Comparison of ENCODE assay signal across 16 cellular contexts in genomic region chr6:677919-678318, GRCh38. TPM values are rescaled to one million over a fixed set of nuclear protein-coding genes. Genes with fewer than 3 reads are reported as not detected.
DNase-seq lines count a peak whose midpoint lies in the region; ATAC-seq, FAIRE-seq and TF ChIP-seq lines count a peak whose summit lies in the region.
"Had no signal": no experiment of that assay in that cellular context is flagged by ENCODE, and none has a peak within 500 bp of the region (broad histone marks: within the 10 kb centered on the region; RNA-seq: fewer than 3 reads in every experiment).

No MANE protein-coding gene starts in this region.

- no peak for FAIRE-seq in kidney (lab: Jason Lieb, UNC)
- FAIRE-seq: GM19239 had no signal

- no peak overlapping the region for H2BK12ac ChIP-seq in mesenchymal stem cell (ENCODE audit: low read length in 2 of 2)

- peak overlapping the region in 1 of 2 experiments; percentile 13 for H3K18ac ChIP-seq in mesenchymal stem cell (ENCODE audit: low read depth in 1 of 2, low read length in 2 of 2)

- H3K4me3 Mint-ChIP-seq in activated CD4-positive, alpha-beta T cell treated with anti-CD3 and anti-CD28 coated beads, Interleukin-2, amount 10 ng/mL, durations not matched to agents 24 days and 14 days: no peak overlapping the region
- H3K4me3 Mint-ChIP-seq in activated CD4-positive, alpha-beta T cell treated with anti-CD3 and anti-CD28 coated beads for 36 hours: no peak overlapping the region
- H3K4me3 Mint-ChIP-seq in chondrocyte (ENCODE audit: unreplicated experiment): no peak overlapping the region
- H3K4me3 Mint-ChIP-seq: CD14-positive monocyte; CD8-positive, alpha-beta T cell; IgD-negative memory B cell had no signal

- POLR2A ChIA-PET in activated CD4-positive, alpha-beta T cell treated with anti-CD3 and anti-CD28 coated beads for 36 hours (lab: Charles Lee): no interaction called here
- POLR2A ChIA-PET in PC-3 (lab: Charles Lee; ENCODE audit: unreplicated experiment): no interaction called here

- no peak overlapping the region for H4K91ac ChIP-seq in mesenchymal stem cell (ENCODE audit: low read length)

- H3K4me1 Mint-ChIP-seq in activated CD4-positive, alpha-beta T cell treated with anti-CD3 and anti-CD28 coated beads, Interleukin-2, amount 10 ng/mL, durations not matched to agents 24 days and 14 days: peaks cover 30% of the 10 kb centered on the region
- peaks cover 39% of the 10 kb centered on the region for H3K4me1 Mint-ChIP-seq in activated CD4-positive, alpha-beta T cell treated with anti-CD3 and anti-CD28 coated beads for 36 hours
- H3K4me1 Mint-ChIP-seq in chondrocyte (ENCODE audit: low read depth): peaks cover 59% of the 10 kb centered on the region

- no peaks in the 10 kb centered on the region for H3K9me3 Mint-ChIP-seq in activated CD4-positive, alpha-beta T cell treated with anti-CD3 and anti-CD28 coated beads, Interleukin-2, amount 10 ng/mL, durations not matched to agents 24 days and 14 days
- peaks cover 3% of the 10 kb centered on the region for H3K9me3 Mint-ChIP-seq in activated CD4-positive, alpha-beta T cell treated with anti-CD3 and anti-CD28 coated beads for 36 hours (ENCODE audit: low read depth)
- no peaks in the 10 kb centered on the region for H3K9me3 Mint-ChIP-seq in chondrocyte (ENCODE audit: low read depth)
- H3K9me3 Mint-ChIP-seq: CD8-positive, alpha-beta T cell; IgD-negative memory B cell had no signal

- peak overlapping the region; percentile 19 for H4K8ac ChIP-seq in mesenchymal stem cell (ENCODE audit: low read length)

- no peaks in the 10 kb centered on the region for H3K27me3 Mint-ChIP-seq in activated CD4-positive, alpha-beta T cell treated with anti-CD3 and anti-CD28 coated beads, Interleukin-2, amount 10 ng/mL, durations not matched to agents 24 days and 14 days
- H3K27me3 Mint-ChIP-seq in activated CD4-positive, alpha-beta T cell treated with anti-CD3 and anti-CD28 coated beads for 36 hours: no peaks in the 10 kb centered on the region
- no peaks in the 10 kb centered on the region for H3K27me3 Mint-ChIP-seq in chondrocyte (ENCODE audit: low read depth)
- H3K27me3 Mint-ChIP-seq: IgD-negative memory B cell had no signal

- no peaks in the 10 kb centered on the region for H3F3A ChIP-seq in PC-3 (ENCODE audit: low read length, unreplicated experiment)

- H2BK5ac ChIP-seq in mesenchymal stem cell (ENCODE audit: low read depth, low read length, poor library complexity, severe bottlenecking): no peak overlapping the region

- TF ChIP-seq CTCF in chondrocyte (IDR thresholded peaks at IDR 0.05) (no peak), PC-3 (conservative IDR thresholded peaks at IDR 0.05; ENCODE audit: low read depth, low read length) (no peak), kidney (IDR thresholded peaks at IDR 0.05; ENCODE audit: borderline replicate concordance, extremely low read depth, insufficient read depth) (no peak)

- H3K27ac Mint-ChIP-seq in activated CD4-positive, alpha-beta T cell treated with anti-CD3 and anti-CD28 coated beads, Interleukin-2, amount 10 ng/mL, durations not matched to agents 24 days and 14 days: no peak overlapping the region
- no peak overlapping the region for H3K27ac Mint-ChIP-seq in activated CD4-positive, alpha-beta T cell treated with anti-CD3 and anti-CD28 coated beads for 36 hours
- peak overlapping the region; percentile 37 for H3K27ac Mint-ChIP-seq in chondrocyte (ENCODE audit: unreplicated experiment)
- H3K27ac Mint-ChIP-seq: CD14-positive monocyte; CD8-positive, alpha-beta T cell; IgD-negative memory B cell had no signal

- no peak overlapping the region for H3K4ac ChIP-seq in mesenchymal stem cell (ENCODE audit: low read depth in 1 of 2, low read length in 2 of 2)

- 98% methylated on average over 4 of the region's 4 CpGs for WGBS in mesenchymal stem cell

- H3K27ac ChIP-seq in mesenchymal stem cell (ENCODE audit: low read length, poor library complexity, severe bottlenecking): no peak overlapping the region
- no peak overlapping the region for H3K27ac ChIP-seq in PC-3 (ENCODE audit: low read length)
- H3K27ac ChIP-seq in kidney (ENCODE audit: low read depth in 2 of 2, low read length in 2 of 2): no peak overlapping the region
- H3K27ac ChIP-seq: 22Rv1 had no signal

- intact Hi-C loops in activated CD4-positive, alpha-beta T cell treated with anti-CD3 and anti-CD28 coated beads, Interleukin-2, amount 10 ng/mL, durations not matched to agents 24 days and 14 days (cut with micrococcal nuclease): no loop called here
- intact Hi-C loops in activated CD4-positive, alpha-beta T cell treated with anti-CD3 and anti-CD28 coated beads for 36 hours (cut with DNase I, micrococcal nuclease): no loop called here
- intact Hi-C loops in PC-3 (cut with micrococcal nuclease) (no loop called here), kidney (cut with DNase I) (no loop called here)

- H2AFZ ChIP-seq in mesenchymal stem cell (ENCODE audit: low read depth, low read length) (no peak overlapping the region), PC-3 (ENCODE audit: low read length) (no peak overlapping the region)

- no peak for ATAC-seq in activated CD4-positive, alpha-beta T cell treated with anti-CD3 and anti-CD28 coated beads for 36 hours
- ATAC-seq in PC-3: no peak
- ATAC-seq: CD8-positive, alpha-beta T cell had no signal

- peaks cover 80% of the 10 kb centered on the region for H3K79me2 ChIP-seq in PC-3 (ENCODE audit: low read length)

- H3K9ac ChIP-seq in mesenchymal stem cell (ENCODE audit: low read length) (no peak overlapping the region), PC-3 (ENCODE audit: low read length) (no peak overlapping the region), kidney (ENCODE audit: low read length in 2 of 2) (no peak overlapping the region)

- peaks cover 14% of the 10 kb centered on the region for H3K79me1 ChIP-seq in mesenchymal stem cell (replicated peaks; ENCODE audit: low read length, poor library complexity, severe bottlenecking)

- no peak overlapping the region for H3K4me2 ChIP-seq in mesenchymal stem cell (ENCODE audit: low read length, poor library complexity, severe bottlenecking)
- no peak overlapping the region for H3K4me2 ChIP-seq in PC-3 (ENCODE audit: low read length)

- no peak overlapping the region for H2AK5ac ChIP-seq in mesenchymal stem cell (ENCODE audit: low read length, severe bottlenecking)

- H3K27me3 ChIP-seq in mesenchymal stem cell (ENCODE audit: control insufficient read depth in 1 of 2, insufficient read depth in 1 of 2, low read length in 2 of 2) (no peaks in the 10 kb centered on the region), PC-3 (ENCODE audit: low read length) (no peaks in the 10 kb centered on the region)

- peak overlapping the region in 1 of 2 experiments; percentile 48 for H3K14ac ChIP-seq in mesenchymal stem cell (ENCODE audit: low read length in 2 of 2)

- no peak overlapping the region for H3K23ac ChIP-seq in mesenchymal stem cell (ENCODE audit: low read length in 2 of 2)

- H4K20me1 ChIP-seq in PC-3 (ENCODE audit: low read length): no peaks in the 10 kb centered on the region

- no peak overlapping the region for H2BK120ac ChIP-seq in mesenchymal stem cell (ENCODE audit: low read depth, low read length)

- H3K9me3 ChIP-seq in mesenchymal stem cell (ENCODE audit: control insufficient read depth, low read length) (no peaks in the 10 kb centered on the region), PC-3 (ENCODE audit: low read length) (no peaks in the 10 kb centered on the region), kidney (ENCODE audit: control insufficient read depth in 1 of 2, low read length in 2 of 2) (no peaks in the 10 kb centered on the region)
- H3K9me3 ChIP-seq: Caco-2 had no signal

- CTCF ChIA-PET in activated CD4-positive, alpha-beta T cell treated with anti-CD3 and anti-CD28 coated beads for 36 hours (lab: Charles Lee): interaction anchor here (1.9 kb wide), 1 partner anchor 84 kb away, joined by 5 read pairs; no protein-coding TSS in a partner anchor
- CTCF ChIA-PET in PC-3 (lab: Charles Lee): no interaction called here

- peak; percentile 35 for DNase-seq in activated CD4-positive, alpha-beta T cell treated with anti-CD3 and anti-CD28 coated beads, Interleukin-2, amount 10 ng/mL, durations not matched to agents 24 days and 14 days
- no peak for DNase-seq in activated CD4-positive, alpha-beta T cell treated with anti-CD3 and anti-CD28 coated beads for 36 hours
- DNase-seq in chondrocyte (ENCODE audit: low spot score) (no peak), mesenchymal stem cell (no peak), PC-3 (no peak), NCI-H1436 (lab: John Stamatoyannopoulos, UW) (no peak), kidney (no peak)
- DNase-seq: Caco-2; CD8-positive, alpha-beta T cell; DND-41; GF-D8; H7 had no signal

- peaks cover 21% of the 10 kb centered on the region for H3K36me3 Mint-ChIP-seq in activated CD4-positive, alpha-beta T cell treated with anti-CD3 and anti-CD28 coated beads, Interleukin-2, amount 10 ng/mL, durations not matched to agents 24 days and 14 days (ENCODE audit: low read depth)
- H3K36me3 Mint-ChIP-seq in activated CD4-positive, alpha-beta T cell treated with anti-CD3 and anti-CD28 coated beads for 36 hours (ENCODE audit: low read depth): peaks cover 22% of the 10 kb centered on the region
- H3K36me3 Mint-ChIP-seq in chondrocyte (ENCODE audit: low read depth): no peaks in the 10 kb centered on the region

- no TSS peak for BruUV-seq in PC-3 (replicated peaks; lab: Mats Ljungman, UMichigan)

- H3K4me3 ChIP-seq in mesenchymal stem cell (ENCODE audit: insufficient read depth in 1 of 2, low read depth in 1 of 2, low read length in 2 of 2): no peak overlapping the region
- no peak overlapping the region for H3K4me3 ChIP-seq in PC-3 (ENCODE audit: low read length)
- no peak overlapping the region for H3K4me3 ChIP-seq in kidney (ENCODE audit: low read length in 2 of 2)

- peaks cover 7% of the 10 kb centered on the region for H3K4me1 ChIP-seq in mesenchymal stem cell (ENCODE audit: control insufficient read depth, insufficient read depth, low read depth, low read length)
- H3K4me1 ChIP-seq in PC-3 (ENCODE audit: insufficient read depth, low read length): peaks cover 15% of the 10 kb centered on the region
- no peaks in the 10 kb centered on the region for H3K4me1 ChIP-seq in kidney (ENCODE audit: control insufficient read depth in 1 of 2, insufficient read depth in 1 of 2, low read depth in 1 of 2, low read length in 2 of 2)
- H3K4me1 ChIP-seq: Caco-2 had no signal

- no peak overlapping the region for H2BK15ac ChIP-seq in mesenchymal stem cell (ENCODE audit: low read depth, poor library complexity, severe bottlenecking)

- H3K36me3 ChIP-seq in mesenchymal stem cell (ENCODE audit: control insufficient read depth in 1 of 2, insufficient read depth in 2 of 2, low read depth in 1 of 2, low read length in 2 of 2): no peaks in the 10 kb centered on the region
- H3K36me3 ChIP-seq in PC-3 (ENCODE audit: low read depth, low read length): no peaks in the 10 kb centered on the region
- H3K36me3 ChIP-seq in kidney (ENCODE audit: control insufficient read depth in 1 of 2, insufficient read depth in 2 of 2, low read length in 2 of 2): no peaks in the 10 kb centered on the region

- H3K9me2 ChIP-seq in PC-3 (replicated peaks; ENCODE audit: low read length): no peaks in the 10 kb centered on the region

RNA-seq across cellular contexts. Expression of gene EXOC2, which starts 15.0 kb away (rescaled TPM):
- total RNA-seq in activated CD4-positive, alpha-beta T cell treated with anti-CD3 and anti-CD28 coated beads, Interleukin-2, amount 10 ng/mL, durations not matched to agents 24 days and 14 days: 43.6 and 44.1 TPM in 2 replicates
- 10 to 100 TPM; 31.9 to 38.9 TPM for total RNA-seq in activated CD4-positive, alpha-beta T cell treated with anti-CD3 and anti-CD28 coated beads for 36 hours
- total RNA-seq in chondrocyte (27.5 to 32.3 TPM (median 28.0 TPM) in 3 replicates), PC-3 (2014; rRNA removed) (24.8 and 27.7 TPM in 2 replicates), kidney (21.7 TPM)
- 15.7 TPM for polyA plus RNA-seq in mesenchymal stem cell (2013, experiment 1 of 2)
- 15.8 TPM for polyA plus RNA-seq in mesenchymal stem cell (2013, experiment 2 of 2)
- polyA plus RNA-seq in kidney (ENCODE audit: insufficient read depth, low read depth, low replicate concordance): 8.6 TPM

RNA-seq across cellular contexts. Expression of gene HUS1B, which starts 21.0 kb away (rescaled TPM):
- 2.1 and 3.3 TPM in 2 replicates for total RNA-seq in activated CD4-positive, alpha-beta T cell treated with anti-CD3 and anti-CD28 coated beads, Interleukin-2, amount 10 ng/mL, durations not matched to agents 24 days and 14 days
- under 1 TPM; 0.42 to 0.87 TPM for total RNA-seq in activated CD4-positive, alpha-beta T cell treated with anti-CD3 and anti-CD28 coated beads for 36 hours
- total RNA-seq in chondrocyte (0.70 to 0.97 TPM (median 0.79 TPM) in 3 replicates), PC-3 (2014; rRNA removed) (3.1 and 4.2 TPM in 2 replicates), kidney (1.2 TPM)
- polyA plus RNA-seq in mesenchymal stem cell (2013, experiment 1 of 2): 0.35 TPM
- polyA plus RNA-seq in mesenchymal stem cell (2013, experiment 2 of 2): 0.52 TPM
- not detected for polyA plus RNA-seq in kidney (ENCODE audit: insufficient read depth, low read depth, low replicate concordance)
